In genomic region chr17:62065611-62066468, GRCh38 we compare ENCODE assay signal across 8 cellular contexts. TPM values are rescaled to one million over a fixed set of nuclear protein-coding genes. Genes with fewer than 3 reads are reported as not detected.
DNase-seq lines count a peak whose midpoint lies in the region; ATAC-seq and TF ChIP-seq lines count a peak whose summit lies in the region.

No MANE protein-coding gene starts in this region.

- intact Hi-C loops in PC-9 (cut with micrococcal nuclease; ENCODE audit: unreplicated experiment), result loop anchor here (1.0 to 10.0 kb wide), 3 partner anchors 43 to 429 kb away; partner anchors contain the start of gene BRIP1

- H3K36me3 ChIP-seq in PC-9 (ENCODE audit: low read depth) (peaks cover 18% of the 10 kb centered on the region), esophagus (ENCODE audit: control insufficient read depth in 2 of 2, insufficient read depth in 2 of 2, low read length in 1 of 2) (no peaks in the 10 kb centered on the region), mucosa of stomach (ENCODE audit: control insufficient read depth, insufficient read depth, low read length) (no peaks in the 10 kb centered on the region)

- peaks cover 5% of the 10 kb centered on the region; the same call in 1 of the 2 replicates for H3F3A ChIP-seq in PC-9 (ENCODE audit: insufficient read depth, low read depth)

- H3K9me3 Mint-ChIP-seq in activated T-cell treated with anti-CD3 and anti-CD28 coated beads, Interleukin-2, amount 50 U/mL, for 4 hours, result no peaks in the 10 kb centered on the region

- CTCF ChIA-PET in PC-9 (lab: Charles Lee), result interaction anchor here (0.5 to 1.6 kb wide), 9 partner anchors 9 to 1773 kb away, joined by 3 to 19 read pairs (median 7); no protein-coding TSS in a partner anchor

- peak overlapping the region; percentile 85 for H2AFZ ChIP-seq in PC-9

- H3K9me3 ChIP-seq in PC-9 (ENCODE audit: insufficient read depth, low read depth) (no peaks in the 10 kb centered on the region), esophagus (ENCODE audit: control insufficient read depth in 2 of 2, insufficient read depth in 1 of 2, low read depth in 1 of 2, low read length in 1 of 2) (no peaks in the 10 kb centered on the region), mucosa of stomach (ENCODE audit: control insufficient read depth, low read length) (no peaks in the 10 kb centered on the region)

- POLR2A ChIA-PET in PC-9 (lab: Charles Lee; ENCODE audit: unreplicated experiment), result interaction anchor here (0.5 to 1.1 kb wide), 6 partner anchors 44 to 1340 kb away, joined by 4 to 15 read pairs (median 6); partner anchors contain the start of gene BRIP1

- H3K4me1 Mint-ChIP-seq in activated T-cell treated with anti-CD3 and anti-CD28 coated beads, Interleukin-2, amount 50 U/mL, for 4 hours (ENCODE audit: low read depth), result peaks cover 30% of the 10 kb centered on the region

- ATAC-seq in GM21723 (IDR thresholded peaks at IDR 0.05; ENCODE audit: unreplicated experiment), result peak; percentile 95
- ATAC-seq in activated T-cell treated with anti-CD3 and anti-CD28 coated beads, Interleukin-2, amount 50 U/mL, for 4 hours, result peak; percentile 91

- DNase-seq in DMS79 treated with DMSO at 0.1 percent for 48 hours (lab: John Stamatoyannopoulos, UW), result peak; percentile 63
- DNase-seq in KG1 (lab: John Stamatoyannopoulos, UW), result peak; percentile 86
- peak; percentile 91 to 96 for DNase-seq in PC-9
- peak; percentile 98 for DNase-seq in activated T-cell treated with anti-CD3 and anti-CD28 coated beads, Interleukin-2, amount 50 U/mL, for 4 hours
- DNase-seq in stimulated activated CD8-positive, alpha-beta memory T cell treated with anti-CD3 and anti-CD28 coated beads, Interleukin-4, amount 100 ng/mL, for 48 hours, result peak; percentile 99

- 1 to 2% methylated on average over 49 to 51 of the region's 51 CpGs for WGBS in esophagus, 2 donors

- H3K27me3 ChIP-seq in PC-9 (ENCODE audit: insufficient read depth, low read depth), result no peaks in the 10 kb centered on the region
- no peaks in the 10 kb centered on the region for H3K27me3 ChIP-seq in esophagus (ENCODE audit: control insufficient read depth in 1 of 2, insufficient read depth in 2 of 2, low read length in 2 of 2)
- H3K27me3 ChIP-seq in mucosa of stomach (ENCODE audit: control insufficient read depth, insufficient read depth, low read length), result no peaks in the 10 kb centered on the region

- peaks cover 36% of the 10 kb centered on the region for H4K20me1 ChIP-seq in PC-9 (ENCODE audit: insufficient read depth)

- peaks cover 11% of the 10 kb centered on the region for H3K36me3 Mint-ChIP-seq in activated T-cell treated with anti-CD3 and anti-CD28 coated beads, Interleukin-2, amount 50 U/mL, for 4 hours (ENCODE audit: insufficient read depth)

- H3K9ac ChIP-seq in mucosa of stomach (ENCODE audit: low read length), result peak overlapping the region; percentile 100

- H3K27ac ChIP-seq in PC-9, result peak overlapping the region; percentile 90
- H3K27ac ChIP-seq in esophagus (ENCODE audit: low read depth in 2 of 2, low read length in 1 of 2), result peak overlapping the region; percentile 97

- peak overlapping the region; percentile 51 for H3K4me2 ChIP-seq in PC-9

- no peaks in the 10 kb centered on the region for H3K9me2 ChIP-seq in PC-9 (ENCODE audit: insufficient read depth)

- no peaks in the 10 kb centered on the region for H3K27me3 Mint-ChIP-seq in activated T-cell treated with anti-CD3 and anti-CD28 coated beads, Interleukin-2, amount 50 U/mL, for 4 hours (ENCODE audit: low read depth)

- BruUV-seq in PC-9 (replicated peaks; lab: Mats Ljungman, UMichigan), result TSS peak; percentile 50

- peaks cover 45% of the 10 kb centered on the region for H3K79me2 ChIP-seq in PC-9 (ENCODE audit: low read depth)

- H3K4me1 ChIP-seq in PC-9 (replicated peaks; ENCODE audit: insufficient read depth), result peaks cover 28% of the 10 kb centered on the region
- no peaks in the 10 kb centered on the region for H3K4me1 ChIP-seq in esophagus (ENCODE audit: control insufficient read depth in 2 of 2, insufficient read depth in 2 of 2, low read length in 1 of 2)
- peaks cover 26% of the 10 kb centered on the region for H3K4me1 ChIP-seq in mucosa of stomach (ENCODE audit: control insufficient read depth, insufficient read depth, low read length)

- peak overlapping the region; percentile 96 for H3K4me3 ChIP-seq in PC-9
- H3K4me3 ChIP-seq in esophagus (ENCODE audit: low read depth in 1 of 2, low read length in 2 of 2), result peak overlapping the region; percentile 81 to 92
- peak overlapping the region; percentile 85 for H3K4me3 ChIP-seq in mucosa of stomach (ENCODE audit: low read length)

- peak; percentile 93 for TF ChIP-seq CTCF in PC-9 (conservative IDR thresholded peaks at IDR 0.05)

- peak overlapping the region; percentile 97 for H3K4me3 Mint-ChIP-seq in activated T-cell treated with anti-CD3 and anti-CD28 coated beads, Interleukin-2, amount 50 U/mL, for 4 hours

RNA-seq across cellular contexts. Expression of gene MED13, which starts 0.8 kb away (rescaled TPM):
- total RNA-seq in PC-9 (2021), result 45.8 and 49.4 TPM in 2 replicates
- total RNA-seq in activated T-cell treated with anti-CD3 and anti-CD28 coated beads, Interleukin-2, amount 50 U/mL, for 4 hours, result 10 to 100 TPM; 45.6 to 51.7 (median 51.0) TPM
- polyA plus RNA-seq in esophagus, result 1 to 10 TPM; 6.5 to 7.1 TPM

Comparison
In these comparisons a context has a peak if more than half of its experiments do, and no peak if none do; other contexts are left out.
1. Peak in every context shown above with its lines: DNase-seq, ATAC-seq, H3K4me3 ChIP-seq and H3K27ac ChIP-seq.